ENCODE assay signal across 1 cellular context in the genomic region with DNA sequence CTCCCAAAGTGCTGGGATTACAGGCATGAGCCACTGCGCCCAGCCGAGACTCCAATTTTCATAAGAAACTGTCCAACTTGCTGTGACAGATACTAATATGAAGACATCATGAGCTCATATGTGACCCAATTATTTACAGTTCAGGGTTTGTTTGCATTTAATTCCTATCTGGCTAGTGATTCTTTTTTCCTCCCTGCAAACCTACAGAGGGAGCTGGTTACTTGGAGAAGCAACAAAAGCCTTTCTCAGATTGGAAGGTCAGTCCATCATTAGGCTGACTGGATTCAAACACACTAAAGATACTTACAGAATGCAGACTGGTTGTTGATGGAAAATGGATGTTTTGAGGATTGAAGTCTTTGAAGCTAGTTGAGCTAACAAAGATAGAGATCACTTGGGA.
TF ChIP-seq lines count a peak whose summit lies in the region.

No MANE protein-coding gene starts in this region.

TF ChIP-seq in H1, 55 proteins besides CTCF, POLR2A, EP300 and RAD21:
- TF ChIP-seq NANOG (IDR thresholded peaks at IDR 0.05; ENCODE audit: insufficient read depth, low read depth, low read length, poor library complexity, severe bottlenecking) (no peak), HDAC2 (IDR thresholded peaks at IDR 0.05; ENCODE audit: borderline replicate concordance in 1 of 2, low read depth in 2 of 2, low read length in 2 of 2) (no peak), TBP (IDR thresholded peaks at IDR 0.05; ENCODE audit: low read depth, low read length) (no peak), KDM1A (IDR thresholded peaks at IDR 0.05; ENCODE audit: borderline replicate concordance, low read length) (no peak), SAP30 (IDR thresholded peaks at IDR 0.05; ENCODE audit: insufficient read depth, insufficient replicate concordance, low read length) (no peak), SP4 (IDR thresholded peaks at IDR 0.05; ENCODE audit: low read length) (no peak), NRF1 (IDR thresholded peaks at IDR 0.05; ENCODE audit: low read depth, low read length) (no peak), CBX8 (IDR thresholded peaks at IDR 0.05; ENCODE audit: borderline replicate concordance, low read depth, low read length) (no peak), SIX5 (IDR thresholded peaks at IDR 0.05; ENCODE audit: low read depth, low read length) (no peak), RXRA (IDR thresholded peaks at IDR 0.05; ENCODE audit: insufficient read depth, low read depth, low read length) (no peak), KDM4A (IDR thresholded peaks at IDR 0.05; ENCODE audit: low read depth, low read length, severe bottlenecking) (no peak), TAF1 (IDR thresholded peaks at IDR 0.05; ENCODE audit: low read depth, low read length) (no peak), BRCA1 (IDR thresholded peaks at IDR 0.05; ENCODE audit: low read depth, low read length) (no peak), SIN3A (conservative IDR thresholded peaks at IDR 0.05 in 1 of 2, IDR thresholded peaks at IDR 0.05 in 1 of 2; ENCODE audit: low read depth in 1 of 2, low read length in 2 of 2) (no peak), EGR1 (IDR thresholded peaks at IDR 0.05; ENCODE audit: borderline replicate concordance, low read depth, low read length) (no peak)
- TF ChIP-seq, protein P1, sequence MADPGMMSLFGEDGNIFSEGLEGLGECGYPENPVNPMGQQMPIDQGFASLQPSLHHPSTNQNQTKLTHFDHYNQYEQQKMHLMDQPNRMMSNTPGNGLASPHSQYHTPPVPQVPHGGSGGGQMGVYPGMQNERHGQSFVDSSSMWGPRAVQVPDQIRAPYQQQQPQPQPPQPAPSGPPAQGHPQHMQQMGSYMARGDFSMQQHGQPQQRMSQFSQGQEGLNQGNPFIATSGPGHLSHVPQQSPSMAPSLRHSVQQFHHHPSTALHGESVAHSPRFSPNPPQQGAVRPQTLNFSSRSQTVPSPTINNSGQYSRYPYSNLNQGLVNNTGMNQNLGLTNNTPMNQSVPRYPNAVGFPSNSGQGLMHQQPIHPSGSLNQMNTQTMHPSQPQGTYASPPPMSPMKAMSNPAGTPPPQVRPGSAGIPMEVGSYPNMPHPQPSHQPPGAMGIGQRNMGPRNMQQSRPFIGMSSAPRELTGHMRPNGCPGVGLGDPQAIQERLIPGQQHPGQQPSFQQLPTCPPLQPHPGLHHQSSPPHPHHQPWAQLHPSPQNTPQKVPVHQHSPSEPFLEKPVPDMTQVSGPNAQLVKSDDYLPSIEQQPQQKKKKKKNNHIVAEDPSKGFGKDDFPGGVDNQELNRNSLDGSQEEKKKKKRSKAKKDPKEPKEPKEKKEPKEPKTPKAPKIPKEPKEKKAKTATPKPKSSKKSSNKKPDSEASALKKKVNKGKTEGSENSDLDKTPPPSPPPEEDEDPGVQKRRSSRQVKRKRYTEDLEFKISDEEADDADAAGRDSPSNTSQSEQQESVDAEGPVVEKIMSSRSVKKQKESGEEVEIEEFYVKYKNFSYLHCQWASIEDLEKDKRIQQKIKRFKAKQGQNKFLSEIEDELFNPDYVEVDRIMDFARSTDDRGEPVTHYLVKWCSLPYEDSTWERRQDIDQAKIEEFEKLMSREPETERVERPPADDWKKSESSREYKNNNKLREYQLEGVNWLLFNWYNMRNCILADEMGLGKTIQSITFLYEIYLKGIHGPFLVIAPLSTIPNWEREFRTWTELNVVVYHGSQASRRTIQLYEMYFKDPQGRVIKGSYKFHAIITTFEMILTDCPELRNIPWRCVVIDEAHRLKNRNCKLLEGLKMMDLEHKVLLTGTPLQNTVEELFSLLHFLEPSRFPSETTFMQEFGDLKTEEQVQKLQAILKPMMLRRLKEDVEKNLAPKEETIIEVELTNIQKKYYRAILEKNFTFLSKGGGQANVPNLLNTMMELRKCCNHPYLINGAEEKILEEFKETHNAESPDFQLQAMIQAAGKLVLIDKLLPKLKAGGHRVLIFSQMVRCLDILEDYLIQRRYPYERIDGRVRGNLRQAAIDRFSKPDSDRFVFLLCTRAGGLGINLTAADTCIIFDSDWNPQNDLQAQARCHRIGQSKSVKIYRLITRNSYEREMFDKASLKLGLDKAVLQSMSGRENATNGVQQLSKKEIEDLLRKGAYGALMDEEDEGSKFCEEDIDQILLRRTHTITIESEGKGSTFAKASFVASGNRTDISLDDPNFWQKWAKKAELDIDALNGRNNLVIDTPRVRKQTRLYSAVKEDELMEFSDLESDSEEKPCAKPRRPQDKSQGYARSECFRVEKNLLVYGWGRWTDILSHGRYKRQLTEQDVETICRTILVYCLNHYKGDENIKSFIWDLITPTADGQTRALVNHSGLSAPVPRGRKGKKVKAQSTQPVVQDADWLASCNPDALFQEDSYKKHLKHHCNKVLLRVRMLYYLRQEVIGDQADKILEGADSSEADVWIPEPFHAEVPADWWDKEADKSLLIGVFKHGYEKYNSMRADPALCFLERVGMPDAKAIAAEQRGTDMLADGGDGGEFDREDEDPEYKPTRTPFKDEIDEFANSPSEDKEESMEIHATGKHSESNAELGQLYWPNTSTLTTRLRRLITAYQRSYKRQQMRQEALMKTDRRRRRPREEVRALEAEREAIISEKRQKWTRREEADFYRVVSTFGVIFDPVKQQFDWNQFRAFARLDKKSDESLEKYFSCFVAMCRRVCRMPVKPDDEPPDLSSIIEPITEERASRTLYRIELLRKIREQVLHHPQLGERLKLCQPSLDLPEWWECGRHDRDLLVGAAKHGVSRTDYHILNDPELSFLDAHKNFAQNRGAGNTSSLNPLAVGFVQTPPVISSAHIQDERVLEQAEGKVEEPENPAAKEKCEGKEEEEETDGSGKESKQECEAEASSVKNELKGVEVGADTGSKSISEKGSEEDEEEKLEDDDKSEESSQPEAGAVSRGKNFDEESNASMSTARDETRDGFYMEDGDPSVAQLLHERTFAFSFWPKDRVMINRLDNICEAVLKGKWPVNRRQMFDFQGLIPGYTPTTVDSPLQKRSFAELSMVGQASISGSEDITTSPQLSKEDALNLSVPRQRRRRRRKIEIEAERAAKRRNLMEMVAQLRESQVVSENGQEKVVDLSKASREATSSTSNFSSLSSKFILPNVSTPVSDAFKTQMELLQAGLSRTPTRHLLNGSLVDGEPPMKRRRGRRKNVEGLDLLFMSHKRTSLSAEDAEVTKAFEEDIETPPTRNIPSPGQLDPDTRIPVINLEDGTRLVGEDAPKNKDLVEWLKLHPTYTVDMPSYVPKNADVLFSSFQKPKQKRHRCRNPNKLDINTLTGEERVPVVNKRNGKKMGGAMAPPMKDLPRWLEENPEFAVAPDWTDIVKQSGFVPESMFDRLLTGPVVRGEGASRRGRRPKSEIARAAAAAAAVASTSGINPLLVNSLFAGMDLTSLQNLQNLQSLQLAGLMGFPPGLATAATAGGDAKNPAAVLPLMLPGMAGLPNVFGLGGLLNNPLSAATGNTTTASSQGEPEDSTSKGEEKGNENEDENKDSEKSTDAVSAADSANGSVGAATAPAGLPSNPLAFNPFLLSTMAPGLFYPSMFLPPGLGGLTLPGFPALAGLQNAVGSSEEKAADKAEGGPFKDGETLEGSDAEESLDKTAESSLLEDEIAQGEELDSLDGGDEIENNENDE (IDR thresholded peaks at IDR 0.05; ENCODE audit: insufficient replicate concordance, low read length) = no peak
